11 cellular contexts compared by ENCODE assay signal in genomic region chr4:128468485-128468989, GRCh38.
A peak's percentile ranks its signal among the peaks of the same experiment; 100 is the strongest.
DNase-seq lines count a peak whose midpoint lies in the region; ATAC-seq and TF ChIP-seq lines count a peak whose summit lies in the region.
"Had no signal": no experiment of that assay in that cellular context is flagged by ENCODE, and none has a peak within 500 bp of the region (broad histone marks: within the 10 kb centered on the region; RNA-seq: fewer than 3 reads in every experiment).

No MANE protein-coding gene starts in this region.

- H3K4me3 ChIP-seq in upper lobe of left lung: peak overlapping the region in 1 of 4 donors; percentile 7

- H3K27ac Mint-ChIP-seq in MCF 10A (ENCODE audit: low read depth, unreplicated experiment): peak overlapping the region; percentile 73

- TF ChIP-seq EP300 in upper lobe of left lung (IDR thresholded peaks at IDR 0.05): peak in 1 of 4 donors; percentile 32

- H3K9me3 Mint-ChIP-seq in MCF 10A (ENCODE audit: unreplicated experiment): no peaks in the 10 kb centered on the region
- H3K9me3 Mint-ChIP-seq: neural crest cell had no signal

- peaks cover 5 to 16% (median 11%) of the 10 kb centered on the region in 4 donors for H3K4me1 ChIP-seq in upper lobe of left lung

- CTCF ChIA-PET in MCF 10A (lab: Yijun Ruan, JAX): interaction anchor here (0.6 to 9.6 kb wide), 4 partner anchors 9 to 130 kb away, joined by 3 to 66 read pairs (median 4); no protein-coding TSS in a partner anchor

- no peaks in the 10 kb centered on the region for H3K36me3 Mint-ChIP-seq in MCF 10A (ENCODE audit: insufficient read depth, unreplicated experiment)

- no peaks in the 10 kb centered on the region for H3K9me3 ChIP-seq in upper lobe of left lung

- intact Hi-C loops in MCF 10A (cut with micrococcal nuclease): loop anchor here (1.0 kb wide), 1 partner anchor 85 kb away; no protein-coding TSS in a partner anchor

- no peak overlapping the region for H3K4me3 Mint-ChIP-seq in MCF 10A (ENCODE audit: unreplicated experiment)
- H3K4me3 Mint-ChIP-seq: neural crest cell had no signal

- POLR2A ChIA-PET in MCF 10A (lab: Yijun Ruan, JAX): interaction anchor here (0.9 to 2.3 kb wide), 8 partner anchors 12 to 181 kb away, joined by 3 to 8 read pairs (median 4); partner anchors contain the start of gene PGRMC2

- peak overlapping the region in 3 of 4 donors; percentile 46 to 65 (median 60) for H3K27ac ChIP-seq in upper lobe of left lung
- H3K27ac ChIP-seq: C4-2B had no signal

- BruUV-seq in MCF 10A (replicated peaks; lab: Mats Ljungman, UMichigan): no TSS peak

- peaks cover 10% of the 10 kb centered on the region for H3K4me1 Mint-ChIP-seq in MCF 10A (ENCODE audit: insufficient read depth, unreplicated experiment)
- H3K4me1 Mint-ChIP-seq: neural crest cell had no signal

- H3K36me3 ChIP-seq in upper lobe of left lung: no peaks in the 10 kb centered on the region

- H3K27me3 ChIP-seq in upper lobe of left lung: no peaks in the 10 kb centered on the region

- DNase-seq in NCI-H82 (lab: John Stamatoyannopoulos, UW) (peak; percentile 16), NCI-H82 treated with DMSO at 0.1 percent for 48 hours (lab: John Stamatoyannopoulos, UW; ENCODE audit: unreplicated experiment) (no peak), MCF 10A (ENCODE audit: unreplicated experiment) (peak; percentile 83), left kidney (ENCODE audit: low read depth, low spot score) (peak; percentile 63), upper lobe of left lung (peak in 1 of 2 donors; percentile 83), GF-D8 (lab: John Stamatoyannopoulos, UW) (no peak), NCI-H1694 (lab: John Stamatoyannopoulos, UW) (no peak)
- DNase-seq: activated CD4-positive, alpha-beta T cell treated with anti-CD3 and anti-CD28 coated beads, Interleukin-2, amount 50 U/mL, for 48 hours had no signal

- no peaks in the 10 kb centered on the region for H3K27me3 Mint-ChIP-seq in MCF 10A (ENCODE audit: insufficient read depth, unreplicated experiment)

- no peak for TF ChIP-seq POLR2A in upper lobe of left lung (IDR thresholded peaks at IDR 0.05)

- peak in 1 of 2 donors; percentile 79 for ATAC-seq in upper lobe of left lung (ENCODE audit: low FRiP score in 2 of 2)
- no peak for ATAC-seq in GM19351 (IDR thresholded peaks at IDR 0.05; ENCODE audit: unreplicated experiment)

- WGBS in upper lobe of left lung, 2 donors: 22 to 33% methylated on average over 5 of the region's 5 CpGs

- TF ChIP-seq CTCF in MCF 10A (IDR thresholded peaks at IDR 0.05; ENCODE audit: unreplicated experiment) (no peak), upper lobe of left lung (IDR thresholded peaks at IDR 0.05) (no peak)

Comparison
In these comparisons a context has a peak if more than half of its experiments do, and no peak if none do; other contexts are left out.
1. DNase-seq: peak in NCI-H82 (single experiment), MCF 10A (single experiment) and left kidney (single experiment); none in NCI-H82 treated with DMSO at 0.1 percent for 48 hours (single experiment), GF-D8 (single experiment) and NCI-H1694 (single experiment).